In genomic region chr22:41800348-41801146, GRCh38 we compare ENCODE assay signal across 8 cellular contexts. TPM values are rescaled to one million over a fixed set of nuclear protein-coding genes. Genes with fewer than 3 reads are reported as not detected.
DNase-seq lines count a peak whose midpoint lies in the region; ATAC-seq and TF ChIP-seq lines count a peak whose summit lies in the region.

TSS of gene CCDC134 (plus strand) at chr22:41800679. CDS start at chr22:41808891, 8,212 bp downstream.

- no peaks in the 10 kb centered on the region for H3K9me2 ChIP-seq in hepatocyte (replicated peaks; ENCODE audit: insufficient read depth)

- in situ Hi-C loops in astrocyte of the cerebellum (cut with HindIII; ENCODE audit: low sequenced_read_pairs), result no loop called here

- no peak for TF ChIP-seq CTCF in astrocyte of the cerebellum (IDR thresholded peaks at IDR 0.05; ENCODE audit: low read depth, low read length, missing control alignments)
- TF ChIP-seq CTCF in hepatocyte (IDR thresholded peaks at IDR 0.05; ENCODE audit: poor library complexity), result no peak

- H3K4me2 ChIP-seq in hepatocyte, result peak within 1 kb of the TSS; percentile 97

- no peaks in the 10 kb centered on the region for H3K9me3 ChIP-seq in hepatocyte (ENCODE audit: low read depth)

- H3K4me1 ChIP-seq in hepatocyte (ENCODE audit: insufficient read depth), result peaks cover 17% of the 10 kb centered on the region

- no peaks in the 10 kb centered on the region for H3K27me3 ChIP-seq in hepatocyte

- peaks cover 44% of the 10 kb centered on the region for H3K79me2 ChIP-seq in hepatocyte

- peak; percentile 27 for DNase-seq in NCI-H2029 treated with DMSO at 0.1 percent for 48 hours (lab: John Stamatoyannopoulos, UW)
- peak; percentile 75 for DNase-seq in T1000 (lab: John Stamatoyannopoulos, UW)
- peak; percentile 20 for DNase-seq in astrocyte of the cerebellum (ENCODE audit: low read depth)
- peak; percentile 94 for DNase-seq in hepatocyte (ENCODE audit: low spot score)
- DNase-seq in retina, result peak; percentile 95

- no peaks in the 10 kb centered on the region for H4K20me1 ChIP-seq in hepatocyte (ENCODE audit: insufficient read depth, poor library complexity, severe bottlenecking)

- peak within 1 kb of the TSS; percentile 89 for H2AFZ ChIP-seq in hepatocyte

- ATAC-seq in GM18499 (IDR thresholded peaks at IDR 0.05; ENCODE audit: insufficient read depth, unreplicated experiment) (peak; percentile 50), HG02885 (IDR thresholded peaks at IDR 0.05; ENCODE audit: poor library complexity, unreplicated experiment) (peak; percentile 97), HG03378 (IDR thresholded peaks at IDR 0.05; ENCODE audit: unreplicated experiment) (no peak)

- 2% methylated on average over 52 of the region's 52 CpGs for WGBS in hepatocyte (ENCODE audit: low lambda C conversion rate, missing lambda C conversion rate)

- peak within 1 kb of the TSS; percentile 78 for H3K27ac ChIP-seq in hepatocyte

- no peaks in the 10 kb centered on the region for H3K36me3 ChIP-seq in hepatocyte (replicated peaks; ENCODE audit: insufficient read depth, low read depth)

- H3K4me3 ChIP-seq in astrocyte of the cerebellum (ENCODE audit: low read depth, low read length), result peak within 1 kb of the TSS; percentile 83
- H3K4me3 ChIP-seq in hepatocyte, result peak within 1 kb of the TSS; percentile 61

RNA-seq across cellular contexts. Expression of gene CCDC134, which starts in this region (rescaled TPM):
- total RNA-seq in hepatocyte, result 7.2 and 9.2 TPM in 2 replicates
- 4.1 and 7.4 TPM in 2 replicates for polyA plus RNA-seq in hepatocyte

Comparison
In these comparisons a context has a peak if more than half of its experiments do, and no peak if none do; other contexts are left out.
1. DNase-seq: peak in every context shown above with its lines; median percentile 95 in retina; 94 in hepatocyte; 75 in T1000; 27 in NCI-H2029 treated with DMSO at 0.1 percent for 48 hours; 20 in astrocyte of the cerebellum.